ENCODE assay signal across 1 cellular context in the genomic region with DNA sequence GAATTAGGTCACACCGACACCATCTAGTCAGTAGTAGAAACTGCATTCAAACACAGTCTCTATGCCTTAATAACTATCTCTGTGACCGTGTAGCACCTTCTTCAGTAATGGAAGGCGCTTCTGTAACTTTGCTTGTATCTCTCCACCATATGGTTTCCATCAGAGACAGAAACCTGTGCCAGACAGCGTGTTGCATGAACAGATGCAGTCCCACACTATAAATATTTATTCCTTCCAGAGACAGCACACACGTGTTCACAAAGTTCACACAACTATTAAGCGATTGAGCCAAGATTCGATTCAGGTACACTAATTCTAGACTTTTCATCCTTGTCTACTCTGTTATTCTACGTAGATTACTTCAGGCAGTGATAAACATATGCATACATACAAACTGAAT.
A peak's percentile ranks its signal among the peaks of the same experiment; 100 is the strongest.
TF ChIP-seq lines count a peak whose summit lies in the region.

No MANE protein-coding gene starts in this region.

TF ChIP-seq in SK-N-SH, 30 proteins besides CTCF, POLR2A, EP300 and RAD21:
- TF ChIP-seq, protein P1, sequence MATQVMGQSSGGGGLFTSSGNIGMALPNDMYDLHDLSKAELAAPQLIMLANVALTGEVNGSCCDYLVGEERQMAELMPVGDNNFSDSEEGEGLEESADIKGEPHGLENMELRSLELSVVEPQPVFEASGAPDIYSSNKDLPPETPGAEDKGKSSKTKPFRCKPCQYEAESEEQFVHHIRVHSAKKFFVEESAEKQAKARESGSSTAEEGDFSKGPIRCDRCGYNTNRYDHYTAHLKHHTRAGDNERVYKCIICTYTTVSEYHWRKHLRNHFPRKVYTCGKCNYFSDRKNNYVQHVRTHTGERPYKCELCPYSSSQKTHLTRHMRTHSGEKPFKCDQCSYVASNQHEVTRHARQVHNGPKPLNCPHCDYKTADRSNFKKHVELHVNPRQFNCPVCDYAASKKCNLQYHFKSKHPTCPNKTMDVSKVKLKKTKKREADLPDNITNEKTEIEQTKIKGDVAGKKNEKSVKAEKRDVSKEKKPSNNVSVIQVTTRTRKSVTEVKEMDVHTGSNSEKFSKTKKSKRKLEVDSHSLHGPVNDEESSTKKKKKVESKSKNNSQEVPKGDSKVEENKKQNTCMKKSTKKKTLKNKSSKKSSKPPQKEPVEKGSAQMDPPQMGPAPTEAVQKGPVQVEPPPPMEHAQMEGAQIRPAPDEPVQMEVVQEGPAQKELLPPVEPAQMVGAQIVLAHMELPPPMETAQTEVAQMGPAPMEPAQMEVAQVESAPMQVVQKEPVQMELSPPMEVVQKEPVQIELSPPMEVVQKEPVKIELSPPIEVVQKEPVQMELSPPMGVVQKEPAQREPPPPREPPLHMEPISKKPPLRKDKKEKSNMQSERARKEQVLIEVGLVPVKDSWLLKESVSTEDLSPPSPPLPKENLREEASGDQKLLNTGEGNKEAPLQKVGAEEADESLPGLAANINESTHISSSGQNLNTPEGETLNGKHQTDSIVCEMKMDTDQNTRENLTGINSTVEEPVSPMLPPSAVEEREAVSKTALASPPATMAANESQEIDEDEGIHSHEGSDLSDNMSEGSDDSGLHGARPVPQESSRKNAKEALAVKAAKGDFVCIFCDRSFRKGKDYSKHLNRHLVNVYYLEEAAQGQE (IDR thresholded peaks at IDR 0.05; ENCODE audit: low read depth, low read length) = no peak
- TF ChIP-seq YY1 (IDR thresholded peaks at IDR 0.05; ENCODE audit: low read depth) (no peak), FOXJ3 (CRISPR knock-in tag; IDR thresholded peaks at IDR 0.05) (no peak), SIN3A (IDR thresholded peaks at IDR 0.05; ENCODE audit: borderline replicate concordance, low read depth, low read length) (no peak), GABPA (IDR thresholded peaks at IDR 0.05; ENCODE audit: low read depth) (no peak), RCOR1 (IDR thresholded peaks at IDR 0.05; ENCODE audit: low read length) (0 out of 2 replicates have a peak, but pooled peaks have one; percentile 47), MEF2A (IDR thresholded peaks at IDR 0.05; ENCODE audit: borderline replicate concordance, low read depth) (no peak), TEAD4 (IDR thresholded peaks at IDR 0.05; ENCODE audit: borderline replicate concordance, insufficient read depth) (no peak), MXI1 (IDR thresholded peaks at IDR 0.05; ENCODE audit: low read depth, low read length) (peak; percentile 52; the same call in 1 of the 2 replicates), TAF1 (IDR thresholded peaks at IDR 0.05; ENCODE audit: borderline replicate concordance, low read depth, low read length) (no peak), NFIC (IDR thresholded peaks at IDR 0.05; ENCODE audit: borderline replicate concordance) (no peak), ZBTB33 (IDR thresholded peaks at IDR 0.05; ENCODE audit: borderline replicate concordance, low read depth) (no peak), CHD2 (IDR thresholded peaks at IDR 0.05; ENCODE audit: low read length, partially characterized antibody) (no peak), EZH2phosphoT487 (IDR thresholded peaks at IDR 0.05; ENCODE audit: borderline replicate concordance, low read depth) (no peak), POLR2AphosphoS5 (IDR thresholded peaks at IDR 0.05; ENCODE audit: low read depth, low read length) (no peak), RFX5 (IDR thresholded peaks at IDR 0.05; ENCODE audit: low read length) (no peak), FOSL2 (IDR thresholded peaks at IDR 0.05; ENCODE audit: borderline replicate concordance, low read depth) (no peak), JUND (IDR thresholded peaks at IDR 0.05) (no peak), FOXM1 (IDR thresholded peaks at IDR 0.05; ENCODE audit: low read depth) (no peak), RXRA (IDR thresholded peaks at IDR 0.05; ENCODE audit: borderline replicate concordance, low read depth) (no peak), SMC3 (IDR thresholded peaks at IDR 0.05; ENCODE audit: low read depth, low read length) (no peak), ELF1 (IDR thresholded peaks at IDR 0.05) (no peak), TCF12 (IDR thresholded peaks at IDR 0.05) (0 out of 2 replicates have a peak, but pooled peaks have one; percentile 7)
- TF ChIP-seq, protein P2, sequence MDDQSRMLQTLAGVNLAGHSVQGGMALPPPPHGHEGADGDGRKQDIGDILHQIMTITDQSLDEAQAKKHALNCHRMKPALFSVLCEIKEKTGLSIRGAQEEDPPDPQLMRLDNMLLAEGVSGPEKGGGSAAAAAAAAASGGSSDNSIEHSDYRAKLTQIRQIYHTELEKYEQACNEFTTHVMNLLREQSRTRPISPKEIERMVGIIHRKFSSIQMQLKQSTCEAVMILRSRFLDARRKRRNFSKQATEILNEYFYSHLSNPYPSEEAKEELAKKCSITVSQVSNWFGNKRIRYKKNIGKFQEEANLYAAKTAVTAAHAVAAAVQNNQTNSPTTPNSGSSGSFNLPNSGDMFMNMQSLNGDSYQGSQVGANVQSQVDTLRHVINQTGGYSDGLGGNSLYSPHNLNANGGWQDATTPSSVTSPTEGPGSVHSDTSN (IDR thresholded peaks at IDR 0.05) = no peak
- TF ChIP-seq, protein P3, sequence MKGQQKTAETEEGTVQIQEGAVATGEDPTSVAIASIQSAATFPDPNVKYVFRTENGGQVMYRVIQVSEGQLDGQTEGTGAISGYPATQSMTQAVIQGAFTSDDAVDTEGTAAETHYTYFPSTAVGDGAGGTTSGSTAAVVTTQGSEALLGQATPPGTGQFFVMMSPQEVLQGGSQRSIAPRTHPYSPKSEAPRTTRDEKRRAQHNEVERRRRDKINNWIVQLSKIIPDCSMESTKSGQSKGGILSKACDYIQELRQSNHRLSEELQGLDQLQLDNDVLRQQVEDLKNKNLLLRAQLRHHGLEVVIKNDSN (IDR thresholded peaks at IDR 0.05; ENCODE audit: borderline replicate concordance, low read depth) = no peak
- TF ChIP-seq, protein P4, sequence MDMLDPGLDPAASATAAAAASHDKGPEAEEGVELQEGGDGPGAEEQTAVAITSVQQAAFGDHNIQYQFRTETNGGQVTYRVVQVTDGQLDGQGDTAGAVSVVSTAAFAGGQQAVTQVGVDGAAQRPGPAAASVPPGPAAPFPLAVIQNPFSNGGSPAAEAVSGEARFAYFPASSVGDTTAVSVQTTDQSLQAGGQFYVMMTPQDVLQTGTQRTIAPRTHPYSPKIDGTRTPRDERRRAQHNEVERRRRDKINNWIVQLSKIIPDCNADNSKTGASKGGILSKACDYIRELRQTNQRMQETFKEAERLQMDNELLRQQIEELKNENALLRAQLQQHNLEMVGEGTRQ (IDR thresholded peaks at IDR 0.05; ENCODE audit: borderline replicate concordance, low read depth, low read length) = no peak
- TF ChIP-seq, protein P5, sequence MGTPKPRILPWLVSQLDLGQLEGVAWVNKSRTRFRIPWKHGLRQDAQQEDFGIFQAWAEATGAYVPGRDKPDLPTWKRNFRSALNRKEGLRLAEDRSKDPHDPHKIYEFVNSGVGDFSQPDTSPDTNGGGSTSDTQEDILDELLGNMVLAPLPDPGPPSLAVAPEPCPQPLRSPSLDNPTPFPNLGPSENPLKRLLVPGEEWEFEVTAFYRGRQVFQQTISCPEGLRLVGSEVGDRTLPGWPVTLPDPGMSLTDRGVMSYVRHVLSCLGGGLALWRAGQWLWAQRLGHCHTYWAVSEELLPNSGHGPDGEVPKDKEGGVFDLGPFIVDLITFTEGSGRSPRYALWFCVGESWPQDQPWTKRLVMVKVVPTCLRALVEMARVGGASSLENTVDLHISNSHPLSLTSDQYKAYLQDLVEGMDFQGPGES (IDR thresholded peaks at IDR 0.05; ENCODE audit: low read depth, low read length) = no peak
